In genomic region chr3:52004158-52004787, GRCh38 we compare ENCODE assay signal across 8 cellular contexts. TPM values are rescaled to one million over a fixed set of nuclear protein-coding genes. Genes with fewer than 3 reads are reported as not detected.
DNase-seq lines count a peak whose midpoint lies in the region; ATAC-seq and TF ChIP-seq lines count a peak whose summit lies in the region.

No MANE protein-coding gene starts in this region.

- no peak for DNase-seq in activated naive CD8-positive, alpha-beta T cell treated with anti-CD3 and anti-CD28 coated beads, Interleukin-2, amount 10 ng/mL, durations not matched to agents 7 days and 5 days
- no peak for DNase-seq in activated naive CD8-positive, alpha-beta T cell treated with anti-CD3 and anti-CD28 coated beads, Interleukin-2, amount 50 U/mL, for 24 hours
- DNase-seq in astrocyte of the cerebellum (ENCODE audit: low read depth), result no peak
- peak; percentile 73 for DNase-seq in inferior parietal cortex (ENCODE audit: extremely low spot score)
- no peak for DNase-seq in stimulated activated effector memory CD8-positive, alpha-beta T cell treated with anti-CD3 and anti-CD28 coated beads, Interleukin-12 subunit alpha, Interleukin-12 subunit beta, amount 100 ng/mL, for 72 hours (ENCODE audit: low spot score in 2 of 2)
- no peak for DNase-seq in activated CD4-positive, alpha-beta T cell treated with anti-CD3 and anti-CD28 coated beads for 48 hours
- DNase-seq in activated CD4-positive, alpha-beta T cell treated with anti-CD3 and anti-CD28 coated beads for 4 hours, result no peak

- peak overlapping the region; percentile 20 for H3K27ac Mint-ChIP-seq in activated naive CD8-positive, alpha-beta T cell treated with anti-CD3 and anti-CD28 coated beads, Interleukin-2, amount 10 ng/mL, durations not matched to agents 7 days and 5 days
- H3K27ac Mint-ChIP-seq in activated naive CD8-positive, alpha-beta T cell treated with anti-CD3 and anti-CD28 coated beads, Interleukin-2, amount 50 U/mL, for 24 hours, result no peak overlapping the region
- no peak overlapping the region for H3K27ac Mint-ChIP-seq in stimulated activated effector memory CD8-positive, alpha-beta T cell treated with anti-CD3 and anti-CD28 coated beads, Interleukin-12 subunit alpha, Interleukin-12 subunit beta, amount 100 ng/mL, for 72 hours

- in situ Hi-C loops in astrocyte of the cerebellum (cut with HindIII; ENCODE audit: low sequenced_read_pairs), result no loop called here

- peaks cover 7% of the 10 kb centered on the region for H3K27me3 Mint-ChIP-seq in activated naive CD8-positive, alpha-beta T cell treated with anti-CD3 and anti-CD28 coated beads, Interleukin-2, amount 10 ng/mL, durations not matched to agents 7 days and 5 days
- H3K27me3 Mint-ChIP-seq in activated naive CD8-positive, alpha-beta T cell treated with anti-CD3 and anti-CD28 coated beads, Interleukin-2, amount 50 U/mL, for 24 hours, result peaks cover 4% of the 10 kb centered on the region

- no peak overlapping the region for H3K4me3 ChIP-seq in astrocyte of the cerebellum (ENCODE audit: low read depth, low read length)

- ATAC-seq in activated naive CD8-positive, alpha-beta T cell treated with anti-CD3 and anti-CD28 coated beads, Interleukin-2, amount 10 ng/mL, durations not matched to agents 7 days and 5 days (ENCODE audit: low read depth), result no peak
- no peak for ATAC-seq in activated naive CD8-positive, alpha-beta T cell treated with anti-CD3 and anti-CD28 coated beads, Interleukin-2, amount 50 U/mL, for 24 hours
- ATAC-seq in stimulated activated effector memory CD8-positive, alpha-beta T cell treated with anti-CD3 and anti-CD28 coated beads, Interleukin-12 subunit alpha, Interleukin-12 subunit beta, amount 100 ng/mL, for 72 hours, result no peak
- no peak for ATAC-seq in HG03095 (IDR thresholded peaks at IDR 0.05; ENCODE audit: unreplicated experiment)

- H3K36me3 Mint-ChIP-seq in activated naive CD8-positive, alpha-beta T cell treated with anti-CD3 and anti-CD28 coated beads, Interleukin-2, amount 10 ng/mL, durations not matched to agents 7 days and 5 days, result no peaks in the 10 kb centered on the region
- H3K36me3 Mint-ChIP-seq in activated naive CD8-positive, alpha-beta T cell treated with anti-CD3 and anti-CD28 coated beads, Interleukin-2, amount 50 U/mL, for 24 hours (ENCODE audit: low read depth), result no peaks in the 10 kb centered on the region
- H3K36me3 Mint-ChIP-seq in stimulated activated effector memory CD8-positive, alpha-beta T cell treated with anti-CD3 and anti-CD28 coated beads, Interleukin-12 subunit alpha, Interleukin-12 subunit beta, amount 100 ng/mL, for 72 hours, result no peaks in the 10 kb centered on the region

- peaks cover 11% of the 10 kb centered on the region for H3K4me1 Mint-ChIP-seq in activated naive CD8-positive, alpha-beta T cell treated with anti-CD3 and anti-CD28 coated beads, Interleukin-2, amount 10 ng/mL, durations not matched to agents 7 days and 5 days
- peaks cover 5% of the 10 kb centered on the region for H3K4me1 Mint-ChIP-seq in activated naive CD8-positive, alpha-beta T cell treated with anti-CD3 and anti-CD28 coated beads, Interleukin-2, amount 50 U/mL, for 24 hours
- peaks cover 11% of the 10 kb centered on the region for H3K4me1 Mint-ChIP-seq in stimulated activated effector memory CD8-positive, alpha-beta T cell treated with anti-CD3 and anti-CD28 coated beads, Interleukin-12 subunit alpha, Interleukin-12 subunit beta, amount 100 ng/mL, for 72 hours

- POLR2A ChIA-PET in activated naive CD8-positive, alpha-beta T cell treated with anti-CD3 and anti-CD28 coated beads, Interleukin-2, amount 10 ng/mL, durations not matched to agents 7 days and 5 days (lab: Charles Lee), result interaction anchor here (0.6 kb wide), 1 partner anchor 21 kb away, joined by 3 read pairs; no protein-coding TSS in a partner anchor

- H3K9me3 Mint-ChIP-seq in activated naive CD8-positive, alpha-beta T cell treated with anti-CD3 and anti-CD28 coated beads, Interleukin-2, amount 10 ng/mL, durations not matched to agents 7 days and 5 days, result no peaks in the 10 kb centered on the region
- H3K9me3 Mint-ChIP-seq in activated naive CD8-positive, alpha-beta T cell treated with anti-CD3 and anti-CD28 coated beads, Interleukin-2, amount 50 U/mL, for 24 hours, result no peaks in the 10 kb centered on the region
- H3K9me3 Mint-ChIP-seq in stimulated activated effector memory CD8-positive, alpha-beta T cell treated with anti-CD3 and anti-CD28 coated beads, Interleukin-12 subunit alpha, Interleukin-12 subunit beta, amount 100 ng/mL, for 72 hours, result no peaks in the 10 kb centered on the region

- peak; percentile 79 for TF ChIP-seq CTCF in astrocyte of the cerebellum (IDR thresholded peaks at IDR 0.05; ENCODE audit: low read depth, low read length, missing control alignments)

- H3K4me3 Mint-ChIP-seq in activated naive CD8-positive, alpha-beta T cell treated with anti-CD3 and anti-CD28 coated beads, Interleukin-2, amount 10 ng/mL, durations not matched to agents 7 days and 5 days, result no peak overlapping the region
- H3K4me3 Mint-ChIP-seq in activated naive CD8-positive, alpha-beta T cell treated with anti-CD3 and anti-CD28 coated beads, Interleukin-2, amount 50 U/mL, for 24 hours, result no peak overlapping the region
- no peak overlapping the region for H3K4me3 Mint-ChIP-seq in stimulated activated effector memory CD8-positive, alpha-beta T cell treated with anti-CD3 and anti-CD28 coated beads, Interleukin-12 subunit alpha, Interleukin-12 subunit beta, amount 100 ng/mL, for 72 hours

RNA-seq across cellular contexts. Expression of gene RPL29, which starts 8.6 kb away (rescaled TPM):
- total RNA-seq in activated naive CD8-positive, alpha-beta T cell treated with anti-CD3 and anti-CD28 coated beads, Interleukin-2, amount 10 ng/mL, durations not matched to agents 7 days and 5 days, result 1,000 to 10,000 TPM; 1,076 to 1,089 TPM

RNA-seq across cellular contexts. Expression of gene ACY1, which starts 20.9 kb away (rescaled TPM):
- 10 to 100 TPM; 15.8 to 17.1 TPM for total RNA-seq in activated naive CD8-positive, alpha-beta T cell treated with anti-CD3 and anti-CD28 coated beads, Interleukin-2, amount 10 ng/mL, durations not matched to agents 7 days and 5 days

RNA-seq across cellular contexts. Expression of gene ABHD14A, which starts 29.4 kb away (rescaled TPM):
- total RNA-seq in activated naive CD8-positive, alpha-beta T cell treated with anti-CD3 and anti-CD28 coated beads, Interleukin-2, amount 10 ng/mL, durations not matched to agents 7 days and 5 days, result 10 to 100 TPM; 11.3 to 15.9 TPM

RNA-seq across cellular contexts. Expression of gene ABHD14B, which starts 30.4 kb away (rescaled TPM):
- 10 to 100 TPM; 49.6 to 54.3 TPM for total RNA-seq in activated naive CD8-positive, alpha-beta T cell treated with anti-CD3 and anti-CD28 coated beads, Interleukin-2, amount 10 ng/mL, durations not matched to agents 7 days and 5 days

RNA-seq across cellular contexts. Expression of gene PCBP4, which starts 37.0 kb away (rescaled TPM):
- 10 to 100 TPM; 17.8 to 18.2 TPM for total RNA-seq in activated naive CD8-positive, alpha-beta T cell treated with anti-CD3 and anti-CD28 coated beads, Interleukin-2, amount 10 ng/mL, durations not matched to agents 7 days and 5 days
